ENCODE assay signal across 28 cellular contexts in the genomic region with DNA sequence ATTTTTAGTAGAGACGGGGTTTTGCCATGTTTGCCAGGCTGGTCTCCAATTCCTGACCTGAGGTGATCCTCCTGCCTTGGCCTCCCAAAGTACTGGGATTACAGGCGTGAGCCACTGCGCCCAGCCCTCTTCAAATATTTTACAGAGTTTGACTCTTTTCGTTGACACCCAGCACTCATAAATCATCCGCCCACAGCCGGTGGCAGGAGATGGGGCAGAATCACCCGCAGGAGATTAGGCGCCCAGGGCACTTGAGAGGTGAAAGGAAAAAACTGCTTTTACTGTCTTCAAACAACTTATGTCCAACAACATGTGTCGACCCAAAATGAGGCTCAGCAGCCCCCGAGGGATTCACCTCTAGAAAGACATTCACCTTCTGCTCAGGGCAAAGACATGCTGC.
"Had no signal": no experiment of that assay in that cellular context is flagged by ENCODE, and none has a peak within 500 bp of the region (broad histone marks: within the 10 kb centered on the region; RNA-seq: fewer than 3 reads in every experiment).

No MANE protein-coding gene starts in this region.

- ATAC-seq: activated CD4-positive, alpha-beta T cell treated with anti-CD3 and anti-CD28 coated beads for 36 hours; activated CD8-positive, alpha-beta memory T cell treated with anti-CD3 and anti-CD28 coated beads, Interleukin-2, amount 10 ng/mL, durations not matched to agents 7 days and 5 days; activated CD8-positive, alpha-beta T cell treated with anti-CD3 and anti-CD28 coated beads, Interleukin-2, amount 10 ng/mL, durations not matched to agents 7 days and 5 days; esophagus mucosa had no signal

- H3K27me3 Mint-ChIP-seq: activated CD4-positive, alpha-beta memory T cell treated with anti-CD3 and anti-CD28 coated beads for 36 hours; activated CD4-positive, alpha-beta T cell treated with anti-CD3 and anti-CD28 coated beads for 36 hours; activated CD4-positive, alpha-beta T cell treated with anti-CD3 and anti-CD28 coated beads, Interleukin-2, amount 10 ng/mL, durations not matched to agents 24 days and 14 days; activated CD8-positive, alpha-beta memory T cell treated with anti-CD3 and anti-CD28 coated beads, Interleukin-2, amount 10 ng/mL, durations not matched to agents 7 days and 5 days; activated naive CD8-positive, alpha-beta T cell; central memory CD8-positive, alpha-beta T cell; dendritic cell treated with granulocyte-macrophage colony-stimulating factor and Interleukin-4, amounts not matched to agents 40 ng/mL and 50 ng/mL, for 4 days had no signal

- H3K4me1 Mint-ChIP-seq: central memory CD8-positive, alpha-beta T cell; endodermal cell had no signal

- H3K4me3 ChIP-seq: coronary artery, dorsolateral prefrontal cortex had no signal

- H3K4me3 Mint-ChIP-seq: activated CD4-positive, alpha-beta memory T cell treated with anti-CD3 and anti-CD28 coated beads for 36 hours; activated CD4-positive, alpha-beta T cell treated with anti-CD3 and anti-CD28 coated beads for 36 hours; activated CD4-positive, alpha-beta T cell treated with anti-CD3 and anti-CD28 coated beads, Interleukin-2, amount 10 ng/mL, durations not matched to agents 24 days and 14 days; activated CD8-positive, alpha-beta memory T cell treated with anti-CD3 and anti-CD28 coated beads, Interleukin-2, amount 10 ng/mL, durations not matched to agents 7 days and 5 days; activated CD8-positive, alpha-beta T cell treated with anti-CD3 and anti-CD28 coated beads, Interleukin-2, amount 10 ng/mL, durations not matched to agents 7 days and 5 days; activated naive CD8-positive, alpha-beta T cell; activated T-helper 1 cell treated with anti-CD3 and anti-CD28 coated beads, Interleukin-12 subunit alpha, Interleukin-12 subunit beta, Interleukin-2, Interleukin-4 antibody, amounts not matched to agents 30 ng/mL and 10 ng/mL and 1 ng/mL, durations not matched to agents 14 hours and 24 hours and 36 hours; central memory CD8-positive, alpha-beta T cell; dendritic cell treated with granulocyte-macrophage colony-stimulating factor and Interleukin-4, amounts not matched to agents 40 ng/mL and 50 ng/mL, for 4 days; endodermal cell had no signal

- DNase-seq: activated CD4-positive, alpha-beta memory T cell treated with anti-CD3 and anti-CD28 coated beads for 36 hours; activated CD4-positive, alpha-beta T cell treated with anti-CD3 and anti-CD28 coated beads for 36 hours; activated CD4-positive, alpha-beta T cell treated with anti-CD3 and anti-CD28 coated beads, Interleukin-2, amount 10 ng/mL, durations not matched to agents 24 days and 14 days; activated CD4-positive, CD25-positive, alpha-beta regulatory T cell; activated CD4-positive, CD25-positive, alpha-beta regulatory T cell treated with anti-CD3 and anti-CD28 coated beads, Interleukin-2, amount 50 U/mL, for 72 hours; activated CD8-positive, alpha-beta memory T cell treated with anti-CD3 and anti-CD28 coated beads, Interleukin-2, amount 10 ng/mL, durations not matched to agents 7 days and 5 days; activated CD8-positive, alpha-beta memory T cell treated with anti-CD3 and anti-CD28 coated beads, Interleukin-2, amount 50 U/mL, for 4 hours; activated CD8-positive, alpha-beta T cell treated with anti-CD3 and anti-CD28 coated beads, Interleukin-2, amount 10 ng/mL, durations not matched to agents 7 days and 5 days; activated gamma-delta T cell treated with Interleukin-2 at 50 U/mL for 16 hours; activated naive CD4-positive, alpha-beta T cell treated with anti-CD3 and anti-CD28 coated beads, Interleukin-2, amount 50 U/mL, for 16 hours; activated naive CD4-positive, alpha-beta T cell treated with Interleukin-2 at 50 U/mL for 16 hours; activated T-cell treated with anti-CD3 and anti-CD28 coated beads, Interleukin-2, amount 50 U/mL, for 1 hour; activated T-cell treated with anti-CD3 and anti-CD28 coated beads, Interleukin-2, amount 50 U/mL, for 48 hours; amniotic stem cell; anterior cingulate cortex; brain microvascular endothelial cell; effector memory CD4-positive, alpha-beta T cell; endodermal cell; foreskin fibroblast; T-helper 2 cell had no signal

- H3K27ac ChIP-seq: brain microvascular endothelial cell, coronary artery, dorsolateral prefrontal cortex had no signal

- H3K36me3 ChIP-seq: brain microvascular endothelial cell had no signal

- H3K27ac Mint-ChIP-seq: activated CD4-positive, alpha-beta memory T cell treated with anti-CD3 and anti-CD28 coated beads for 36 hours; activated CD4-positive, alpha-beta T cell treated with anti-CD3 and anti-CD28 coated beads for 36 hours; activated CD4-positive, alpha-beta T cell treated with anti-CD3 and anti-CD28 coated beads, Interleukin-2, amount 10 ng/mL, durations not matched to agents 24 days and 14 days; activated CD8-positive, alpha-beta memory T cell treated with anti-CD3 and anti-CD28 coated beads, Interleukin-2, amount 10 ng/mL, durations not matched to agents 7 days and 5 days; activated CD8-positive, alpha-beta T cell treated with anti-CD3 and anti-CD28 coated beads, Interleukin-2, amount 10 ng/mL, durations not matched to agents 7 days and 5 days; activated naive CD8-positive, alpha-beta T cell; activated T-helper 1 cell treated with anti-CD3 and anti-CD28 coated beads, Interleukin-12 subunit alpha, Interleukin-12 subunit beta, Interleukin-2, Interleukin-4 antibody, amounts not matched to agents 30 ng/mL and 10 ng/mL and 1 ng/mL, durations not matched to agents 14 hours and 24 hours and 36 hours; activated T-helper 2 cell treated with anti-CD3 and anti-CD28 coated beads, Interferon-gamma antibody, Interleukin-2, Interleukin-4, amounts not matched to agents 10 μg/mL and 5 μg/mL and 100 μg/mL, durations not matched to agents 14 hours and 24 hours and 36 hours; dendritic cell treated with granulocyte-macrophage colony-stimulating factor and Interleukin-4, amounts not matched to agents 40 ng/mL and 50 ng/mL, for 4 days; endodermal cell had no signal

- H3K9me3 Mint-ChIP-seq: activated CD4-positive, alpha-beta T cell treated with anti-CD3 and anti-CD28 coated beads, Interleukin-2, amount 10 ng/mL, durations not matched to agents 24 days and 14 days; activated T-helper 1 cell treated with anti-CD3 and anti-CD28 coated beads, Interleukin-12 subunit alpha, Interleukin-12 subunit beta, Interleukin-2, Interleukin-4 antibody, amounts not matched to agents 30 ng/mL and 10 ng/mL and 1 ng/mL, durations not matched to agents 14 hours and 24 hours and 36 hours; activated T-helper 2 cell treated with anti-CD3 and anti-CD28 coated beads, Interferon-gamma antibody, Interleukin-2, Interleukin-4, amounts not matched to agents 10 μg/mL and 5 μg/mL and 100 μg/mL, durations not matched to agents 14 hours and 24 hours and 36 hours; central memory CD8-positive, alpha-beta T cell; dendritic cell treated with granulocyte-macrophage colony-stimulating factor and Interleukin-4, amounts not matched to agents 40 ng/mL and 50 ng/mL, for 4 days had no signal

- H3K27me3 ChIP-seq: brain microvascular endothelial cell, dorsolateral prefrontal cortex had no signal
